Comparison of ENCODE assay signal across 8 cellular contexts in the genomic region with DNA sequence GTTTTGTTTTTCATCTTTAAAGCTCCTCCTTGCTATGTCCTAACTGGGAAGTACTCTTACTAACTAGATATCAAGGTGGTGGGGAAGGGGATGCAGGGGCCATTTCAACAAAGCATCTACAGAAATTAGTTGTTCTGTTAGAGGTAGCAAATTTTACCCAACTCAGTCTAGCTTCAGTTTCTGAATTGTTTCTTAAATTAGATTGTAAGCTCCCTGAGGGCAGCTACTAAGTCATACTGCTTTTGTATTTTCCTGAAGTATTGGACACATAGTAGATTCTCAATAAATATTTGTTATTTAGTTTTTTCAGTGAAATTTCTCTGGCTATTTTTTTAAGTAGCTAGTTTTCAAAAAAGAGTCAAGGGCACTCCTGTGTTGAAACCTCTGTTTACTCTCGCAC. TPM values are rescaled to one million over a fixed set of nuclear protein-coding genes. Genes with fewer than 3 reads are reported as not detected.
DNase-seq lines count a peak whose midpoint lies in the region; ATAC-seq and TF ChIP-seq lines count a peak whose summit lies in the region.

No MANE protein-coding gene starts in this region.

- H3K9me3 ChIP-seq in CD8-positive, alpha-beta memory T cell (ENCODE audit: low read length), result no peaks in the 10 kb centered on the region
- H3K9me3 ChIP-seq in duodenal mucosa (ENCODE audit: control insufficient read depth in 1 of 2, low read length in 2 of 2), result no peaks in the 10 kb centered on the region
- H3K9me3 ChIP-seq in neutrophil, result no peaks in the 10 kb centered on the region
- H3K9me3 ChIP-seq in body of pancreas, result no peaks in the 10 kb centered on the region

- H3K36me3 ChIP-seq in CD8-positive, alpha-beta memory T cell (ENCODE audit: insufficient read depth, low read length), result peaks cover 38% of the 10 kb centered on the region
- H3K36me3 ChIP-seq in duodenal mucosa (ENCODE audit: control insufficient read depth in 1 of 2, insufficient read depth in 2 of 2, low read length in 2 of 2) (peaks cover 19 to 25% of the 10 kb centered on the region in 2 donors), neutrophil (peaks cover 16% of the 10 kb centered on the region), body of pancreas (replicated peaks in 1 of 2; ENCODE audit: insufficient read depth in 1 of 2, low read depth in 2 of 2) (peaks cover 0 to 1% of the 10 kb centered on the region in 2 donors)

- TF ChIP-seq POLR2A in NB4 (IDR thresholded peaks at IDR 0.05; ENCODE audit: extremely low read depth, insufficient read length) (no peak), body of pancreas (IDR thresholded peaks at IDR 0.05) (no peak)

- H3K27ac Mint-ChIP-seq in CD8-positive, alpha-beta memory T cell, result peak overlapping the region; percentile 87 to 100 (median 99)

- POLR2A ChIA-PET in CD8-positive, alpha-beta memory T cell (lab: Charles Lee), result interaction anchor here (0.6 kb wide), 1 partner anchor 43 kb away, joined by 3 read pairs; no protein-coding TSS in a partner anchor

- H3K27me3 ChIP-seq in CD8-positive, alpha-beta memory T cell (ENCODE audit: insufficient read depth, low read length, poor library complexity, severe bottlenecking), result no peaks in the 10 kb centered on the region
- H3K27me3 ChIP-seq in duodenal mucosa (ENCODE audit: control insufficient read depth in 1 of 2, insufficient read depth in 2 of 2, low read length in 2 of 2), result no peaks in the 10 kb centered on the region
- H3K27me3 ChIP-seq in neutrophil, result no peaks in the 10 kb centered on the region
- no peaks in the 10 kb centered on the region for H3K27me3 ChIP-seq in body of pancreas

- no peak for DNase-seq in CD8-positive, alpha-beta memory T cell
- DNase-seq in NB4 (ENCODE audit: low read depth) (no peak), body of pancreas (no peak), GM13977 (ENCODE audit: low spot score) (no peak), germinal center (ENCODE audit: low spot score) (no peak)

- peak overlapping the region in 1 of 2 donors; percentile 4 for H3K9ac ChIP-seq in duodenal mucosa (ENCODE audit: low read depth in 1 of 2, low read length in 2 of 2)

- intact Hi-C loops in body of pancreas (cut with DNase I), result no loop called here

- CTCF ChIA-PET in CD8-positive, alpha-beta memory T cell (lab: Charles Lee), result interaction anchor here (1.0 to 1.7 kb wide), 4 partner anchors 9 to 122 kb away, joined by 3 read pairs; no protein-coding TSS in a partner anchor

- 38 to 52% methylated on average over 1 of the region's 1 CpG for WGBS in body of pancreas, 2 donors

- H3K4me1 Mint-ChIP-seq in CD8-positive, alpha-beta memory T cell, result peaks cover 72 to 88% (median 81%) of the 10 kb centered on the region in 3 donors

- TF ChIP-seq CTCF in NB4 (IDR thresholded peaks at IDR 0.05; ENCODE audit: low read depth, low read length) (no peak), neutrophil (IDR thresholded peaks at IDR 0.05) (no peak), body of pancreas (IDR thresholded peaks at IDR 0.05) (no peak), GM13977 (IDR thresholded peaks at IDR 0.05; ENCODE audit: extremely low read depth, insufficient read depth, missing control alignments) (no peak)

- in situ Hi-C loops in GM13977 (cut with MboI; ENCODE audit: low pct_unique_long_range_greater_than_20kb, low sequenced_read_pairs, unreplicated experiment), result no loop called here

- H3K36me3 Mint-ChIP-seq in CD8-positive, alpha-beta memory T cell, result peaks cover 0 to 64% (median 24%) of the 10 kb centered on the region in 3 donors

- no peaks in the 10 kb centered on the region for H3K9me3 Mint-ChIP-seq in CD8-positive, alpha-beta memory T cell

- H3K4me1 ChIP-seq in CD8-positive, alpha-beta memory T cell (ENCODE audit: insufficient read depth, low read length), result peaks cover 53% of the 10 kb centered on the region
- peaks cover 36 to 44% of the 10 kb centered on the region in 2 donors for H3K4me1 ChIP-seq in duodenal mucosa (ENCODE audit: control insufficient read depth in 1 of 2, insufficient read depth in 2 of 2, low read length in 2 of 2)
- H3K4me1 ChIP-seq in neutrophil (ENCODE audit: control insufficient read depth in 1 of 2, insufficient read depth in 1 of 2, low read depth in 1 of 2, low read length in 1 of 2), result peaks cover 42 to 43% of the 10 kb centered on the region in 2 experiments
- peaks cover 52% of the 10 kb centered on the region for H3K4me1 ChIP-seq in body of pancreas

- peak overlapping the region; percentile 88 to 99 (median 98) for H3K4me3 Mint-ChIP-seq in CD8-positive, alpha-beta memory T cell

- no peaks in the 10 kb centered on the region for H3K27me3 Mint-ChIP-seq in CD8-positive, alpha-beta memory T cell

- H3K4me3 ChIP-seq in CD8-positive, alpha-beta memory T cell (ENCODE audit: low read length), result peak overlapping the region; percentile 68
- H3K4me3 ChIP-seq in NB4 (ENCODE audit: low read depth, low read length), result peak overlapping the region; percentile 96
- H3K4me3 ChIP-seq in duodenal mucosa (ENCODE audit: low read depth in 1 of 2, low read length in 2 of 2), result peak overlapping the region; percentile 76 to 87
- no peak overlapping the region for H3K4me3 ChIP-seq in neutrophil (ENCODE audit: low read depth in 1 of 2, low read length in 1 of 2)
- H3K4me3 ChIP-seq in body of pancreas, result no peak overlapping the region

- ATAC-seq in body of pancreas (no peak), GM19452 (IDR thresholded peaks at IDR 0.05; ENCODE audit: unreplicated experiment) (no peak)

- no peak overlapping the region for H3K27ac ChIP-seq in CD8-positive, alpha-beta memory T cell (ENCODE audit: low read depth, low read length)
- H3K27ac ChIP-seq in duodenal mucosa (ENCODE audit: low read depth, low read length) (no peak overlapping the region), neutrophil (peak overlapping the region; percentile 89), body of pancreas (peak overlapping the region in 1 of 4 donors; percentile 41)

RNA-seq across cellular contexts. Expression of gene UBAP2L, which starts 1.8 kb away (rescaled TPM):
- 100 to 1,000 TPM; 258 to 277 TPM for total RNA-seq in CD8-positive, alpha-beta memory T cell
- polyA plus RNA-seq in CD8-positive, alpha-beta memory T cell, result 63.0 TPM
- 10 to 100 TPM; 38.1 to 50.1 TPM for total RNA-seq in body of pancreas

RNA-seq across cellular contexts. Expression of gene CFAP141, which starts 16.4 kb away (rescaled TPM):
- not detected for total RNA-seq in CD8-positive, alpha-beta memory T cell
- not detected for polyA plus RNA-seq in CD8-positive, alpha-beta memory T cell
- not detected for total RNA-seq in body of pancreas

RNA-seq across cellular contexts. Expression of gene TPM3, which starts 30.6 kb away (rescaled TPM):
- total RNA-seq in CD8-positive, alpha-beta memory T cell, result 100 to 1,000 TPM; 802 to 863 TPM
- 948 TPM for polyA plus RNA-seq in CD8-positive, alpha-beta memory T cell
- total RNA-seq in body of pancreas, result 100 to 1,000 TPM in 1 of 2 donors, 10 to 100 TPM in 1; 74.2 to 131 TPM

RNA-seq across cellular contexts. Expression of gene HAX1, which starts 49.9 kb away (rescaled TPM):
- 100 to 1,000 TPM; 145 to 153 TPM for total RNA-seq in CD8-positive, alpha-beta memory T cell
- polyA plus RNA-seq in CD8-positive, alpha-beta memory T cell, result 149 TPM
- total RNA-seq in body of pancreas, result 10 to 100 TPM; 44.5 to 54.5 TPM

Comparison
In these comparisons a context has a peak if more than half of its experiments do, and no peak if none do; other contexts are left out.
1. H3K4me3 ChIP-seq: peak in CD8-positive, alpha-beta memory T cell (single experiment), NB4 (single experiment) and duodenal mucosa (2 of 2); none in neutrophil (0 of 2) and body of pancreas (0 of 2).
2. RNA of gene UBAP2L, which starts 1.8 kb away (total RNA-seq): 258 to 277 TPM in CD8-positive, alpha-beta memory T cell; 38.1 to 50.1 TPM in body of pancreas; every median in the first group is over 4 times any median in the second.
3. RNA of gene TPM3, which starts 30.6 kb away (total RNA-seq): 802 to 863 TPM in CD8-positive, alpha-beta memory T cell; 74.2 to 131 TPM in body of pancreas; every median in the first group is over 4 times any median in the second.